Comparison of ENCODE assay signal across 19 cellular contexts in the genomic region with DNA sequence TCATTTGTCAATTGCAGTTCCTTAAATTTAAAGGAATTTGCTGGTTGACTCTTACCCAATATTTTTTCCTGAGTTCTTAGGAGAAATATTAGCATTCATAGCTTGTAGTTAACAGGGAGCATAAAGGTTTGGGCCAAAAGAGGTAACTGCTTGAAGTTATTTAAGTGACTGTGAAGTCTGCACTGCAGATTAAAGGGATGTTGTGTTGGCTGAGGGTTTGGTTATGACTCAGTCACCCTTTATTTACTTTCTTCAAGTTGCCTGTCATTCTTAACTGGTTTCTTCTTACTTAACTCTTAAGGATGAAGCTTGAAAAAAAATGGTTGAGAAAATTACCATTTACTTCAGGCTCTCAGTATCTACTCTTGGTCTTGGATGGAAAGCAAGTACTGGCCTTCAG.
DNase-seq lines count a peak whose midpoint lies in the region; ATAC-seq and TF ChIP-seq lines count a peak whose summit lies in the region.
"Had no signal": no experiment of that assay in that cellular context is flagged by ENCODE, and none has a peak within 500 bp of the region (broad histone marks: within the 10 kb centered on the region; RNA-seq: fewer than 3 reads in every experiment).

No MANE protein-coding gene starts in this region.

- in situ Hi-C loops in transverse colon (cut with MboI; ENCODE audit: low pct_ligation_motif_present in 1 of 4, low pct_unique_long_range_greater_than_20kb in 1 of 4, low sequenced_read_pairs in 3 of 4): no loop called here

- peaks cover 3% of the 10 kb centered on the region for H3K9me3 Mint-ChIP-seq in chondrocyte (ENCODE audit: low read depth)
- H3K9me3 Mint-ChIP-seq: activated T-cell treated with anti-CD3 and anti-CD28 coated beads, Interleukin-2, amount 50 U/mL, for 4 hours; CD4-positive, alpha-beta T cell had no signal

- H3K4me1 ChIP-seq in transverse colon: peaks cover 0 to 9% (median 2%) of the 10 kb centered on the region in 4 donors
- H3K4me1 ChIP-seq: adrenal gland had no signal

- no peak overlapping the region for H3K4me3 Mint-ChIP-seq in chondrocyte (ENCODE audit: unreplicated experiment)
- H3K4me3 Mint-ChIP-seq: activated CD4-positive, alpha-beta T cell treated with anti-CD3 and anti-CD28 coated beads for 36 hours; activated T-cell treated with anti-CD3 and anti-CD28 coated beads, Interleukin-2, amount 50 U/mL, for 4 hours; CD4-positive, alpha-beta T cell; natural killer cell had no signal

- TF ChIP-seq CTCF in chondrocyte (IDR thresholded peaks at IDR 0.05) (no peak), transverse colon (IDR thresholded peaks at IDR 0.05) (no peak)

- no peak for TF ChIP-seq POLR2A in transverse colon (IDR thresholded peaks at IDR 0.05)

- peak; percentile 20 for DNase-seq in Daoy (ENCODE audit: low read depth)
- DNase-seq in MG63: peak; percentile 31
- no peak for DNase-seq in chondrocyte (ENCODE audit: low spot score)
- DNase-seq in myocyte (ENCODE audit: low read depth): peak; percentile 31
- DNase-seq in NCI-H446 (lab: John Stamatoyannopoulos, UW): no peak
- no peak for DNase-seq in transverse colon
- no peak for DNase-seq in SHP77 (lab: John Stamatoyannopoulos, UW)
- DNase-seq: activated CD4-positive, alpha-beta T cell treated with anti-CD3 and anti-CD28 coated beads for 36 hours; activated T-cell treated with anti-CD3 and anti-CD28 coated beads, Interleukin-2, amount 50 U/mL, for 4 hours; adrenal gland; CD4-positive, alpha-beta T cell; effector CD4-positive, alpha-beta T cell; kidney; natural killer cell; NCI-H1105 treated with DMSO at 0.1 percent for 48 hours; NCI-H524 treated with DMSO at 0.1 percent for 48 hours; right cardiac atrium; stimulated activated naive CD4-positive, alpha-beta T cell treated with Interleukin-2 at 50 U/mL for 16 hours had no signal

- H3K36me3 Mint-ChIP-seq in chondrocyte (ENCODE audit: low read depth): peaks cover 1% of the 10 kb centered on the region
- H3K36me3 Mint-ChIP-seq: natural killer cell had no signal

- peak overlapping the region; percentile 39 for H3K27ac Mint-ChIP-seq in chondrocyte (ENCODE audit: unreplicated experiment)
- H3K27ac Mint-ChIP-seq: activated CD4-positive, alpha-beta T cell treated with anti-CD3 and anti-CD28 coated beads for 36 hours; CD4-positive, alpha-beta T cell; natural killer cell had no signal

- H3K9me3 ChIP-seq in MG63 (no peaks in the 10 kb centered on the region; the same call in 1 of the 2 replicates), transverse colon (no peaks in the 10 kb centered on the region)
- H3K9me3 ChIP-seq: adrenal gland had no signal

- TF ChIP-seq EP300 in transverse colon (IDR thresholded peaks at IDR 0.05; ENCODE audit: low read depth): no peak

- intact Hi-C loops in transverse colon (cut with DNase I; ENCODE audit: low total_unique reads): no loop called here

- no peaks in the 10 kb centered on the region for H3K27me3 Mint-ChIP-seq in chondrocyte (ENCODE audit: low read depth)
- H3K27me3 Mint-ChIP-seq: activated CD4-positive, alpha-beta T cell treated with anti-CD3 and anti-CD28 coated beads for 36 hours; CD4-positive, alpha-beta T cell had no signal

- ATAC-seq in GM18909 (IDR thresholded peaks at IDR 0.05; ENCODE audit: poor library complexity, unreplicated experiment): no peak
- ATAC-seq: activated CD4-positive, alpha-beta T cell treated with anti-CD3 and anti-CD28 coated beads for 36 hours; activated T-cell treated with anti-CD3 and anti-CD28 coated beads, Interleukin-2, amount 50 U/mL, for 4 hours; natural killer cell; right cardiac atrium had no signal

- H3K4me1 Mint-ChIP-seq in chondrocyte (ENCODE audit: low read depth): peaks cover 23% of the 10 kb centered on the region
- H3K4me1 Mint-ChIP-seq: activated CD4-positive, alpha-beta T cell treated with anti-CD3 and anti-CD28 coated beads for 36 hours; natural killer cell had no signal

- H3K4me3 ChIP-seq in MG63: no peak overlapping the region
- no peak overlapping the region for H3K4me3 ChIP-seq in transverse colon
- H3K4me3 ChIP-seq: adrenal gland had no signal

- H3K36me3 ChIP-seq in MG63: no peaks in the 10 kb centered on the region
- no peaks in the 10 kb centered on the region for H3K36me3 ChIP-seq in transverse colon
- H3K36me3 ChIP-seq: adrenal gland had no signal

- no peaks in the 10 kb centered on the region for H3K27me3 ChIP-seq in MG63
- H3K27me3 ChIP-seq in transverse colon: no peaks in the 10 kb centered on the region
- H3K27me3 ChIP-seq: adrenal gland had no signal

- H3K27ac ChIP-seq in transverse colon: no peak overlapping the region
- H3K27ac ChIP-seq: adrenal gland had no signal

Comparison
In these comparisons a context has a peak if more than half of its experiments do, and no peak if none do; other contexts are left out.
1. DNase-seq: peak in Daoy (single experiment), MG63 (single experiment) and myocyte (single experiment); none in chondrocyte (single experiment), NCI-H446 (0 of 2), transverse colon (single experiment) and SHP77 (0 of 2).